In genomic region chr4:151675366-151676060, GRCh38 we compare ENCODE assay signal across 13 cellular contexts.
DNase-seq lines count a peak whose midpoint lies in the region; ATAC-seq and TF ChIP-seq lines count a peak whose summit lies in the region.
"Had no signal": no experiment of that assay in that cellular context is flagged by ENCODE, and none has a peak within 500 bp of the region (broad histone marks: within the 10 kb centered on the region; RNA-seq: fewer than 3 reads in every experiment).

No MANE protein-coding gene starts in this region.

- peaks cover 0 to 22% (median 0%) of the 10 kb centered on the region in 3 donors for H3K4me1 ChIP-seq in gastroesophageal sphincter
- no peaks in the 10 kb centered on the region for H3K4me1 ChIP-seq in CD8-positive, alpha-beta memory T cell (ENCODE audit: insufficient read depth, low read length)
- H3K4me1 ChIP-seq: lower lobe of right lung had no signal

- TF ChIP-seq POLR2A in gastroesophageal sphincter (IDR thresholded peaks at IDR 0.05) = no peak

- no peaks in the 10 kb centered on the region for H3K9me3 ChIP-seq in gastroesophageal sphincter
- H3K9me3 ChIP-seq in CD8-positive, alpha-beta memory T cell (ENCODE audit: low read length) = no peaks in the 10 kb centered on the region
- H3K9me3 ChIP-seq: lower lobe of right lung, sigmoid colon had no signal

- no peaks in the 10 kb centered on the region for H3K9me3 Mint-ChIP-seq in nephron
- no peaks in the 10 kb centered on the region for H3K9me3 Mint-ChIP-seq in CD8-positive, alpha-beta memory T cell
- no peaks in the 10 kb centered on the region for H3K9me3 Mint-ChIP-seq in activated naive CD8-positive, alpha-beta T cell treated with anti-CD3 and anti-CD28 coated beads, Interleukin-2, amount 50 U/mL, for 24 hours

- peaks cover 0 to 12% of the 10 kb centered on the region in 2 donors for H3K36me3 ChIP-seq in gastroesophageal sphincter
- H3K36me3 ChIP-seq in CD8-positive, alpha-beta memory T cell (ENCODE audit: insufficient read depth, low read length) = no peaks in the 10 kb centered on the region

- POLR2A ChIA-PET in CD8-positive, alpha-beta memory T cell (lab: Charles Lee) = no interaction called here

- peak overlapping the region in 1 of 3 experiments; percentile 22 for H3K4me3 Mint-ChIP-seq in nephron
- no peak overlapping the region for H3K4me3 Mint-ChIP-seq in CD8-positive, alpha-beta memory T cell
- H3K4me3 Mint-ChIP-seq in activated naive CD8-positive, alpha-beta T cell treated with anti-CD3 and anti-CD28 coated beads, Interleukin-2, amount 50 U/mL, for 24 hours = no peak overlapping the region
- H3K4me3 Mint-ChIP-seq: activated naive CD8-positive, alpha-beta T cell had no signal

- peak; percentile 35 for ATAC-seq in gastroesophageal sphincter
- no peak for ATAC-seq in activated naive CD8-positive, alpha-beta T cell treated with anti-CD3 and anti-CD28 coated beads, Interleukin-2, amount 50 U/mL, for 24 hours
- ATAC-seq: Panc1 had no signal

- CTCF ChIA-PET in CD8-positive, alpha-beta memory T cell (lab: Charles Lee) = no interaction called here

- H3K27me3 ChIP-seq in gastroesophageal sphincter = no peaks in the 10 kb centered on the region
- H3K27me3 ChIP-seq in CD8-positive, alpha-beta memory T cell (ENCODE audit: insufficient read depth, low read length, poor library complexity, severe bottlenecking) = no peaks in the 10 kb centered on the region
- H3K27me3 ChIP-seq: sigmoid colon had no signal

- peaks cover 6% of the 10 kb centered on the region for H3K36me3 Mint-ChIP-seq in nephron (ENCODE audit: low read depth)
- H3K36me3 Mint-ChIP-seq in CD8-positive, alpha-beta memory T cell = peaks cover 0 to 22% (median 11%) of the 10 kb centered on the region in 3 donors
- peaks cover 4% of the 10 kb centered on the region for H3K36me3 Mint-ChIP-seq in activated naive CD8-positive, alpha-beta T cell treated with anti-CD3 and anti-CD28 coated beads, Interleukin-2, amount 50 U/mL, for 24 hours (ENCODE audit: low read depth)

- TF ChIP-seq EP300 in gastroesophageal sphincter (IDR thresholded peaks at IDR 0.05) = no peak

- H3K27ac Mint-ChIP-seq in nephron = peak overlapping the region; percentile 54 to 74 (median 72)
- peak overlapping the region in 1 of 8 donors; percentile 33 for H3K27ac Mint-ChIP-seq in CD8-positive, alpha-beta memory T cell
- H3K27ac Mint-ChIP-seq in activated naive CD8-positive, alpha-beta T cell treated with anti-CD3 and anti-CD28 coated beads, Interleukin-2, amount 50 U/mL, for 24 hours = no peak overlapping the region
- H3K27ac Mint-ChIP-seq: activated naive CD8-positive, alpha-beta T cell had no signal

- peaks cover 60% of the 10 kb centered on the region for H3K4me1 Mint-ChIP-seq in nephron
- H3K4me1 Mint-ChIP-seq in CD8-positive, alpha-beta memory T cell = no peaks in the 10 kb centered on the region
- no peaks in the 10 kb centered on the region for H3K4me1 Mint-ChIP-seq in activated naive CD8-positive, alpha-beta T cell treated with anti-CD3 and anti-CD28 coated beads, Interleukin-2, amount 50 U/mL, for 24 hours

- peaks cover 4% of the 10 kb centered on the region for H3K27me3 Mint-ChIP-seq in nephron (ENCODE audit: low read depth)
- H3K27me3 Mint-ChIP-seq in CD8-positive, alpha-beta memory T cell = no peaks in the 10 kb centered on the region
- H3K27me3 Mint-ChIP-seq in activated naive CD8-positive, alpha-beta T cell treated with anti-CD3 and anti-CD28 coated beads, Interleukin-2, amount 50 U/mL, for 24 hours = no peaks in the 10 kb centered on the region
- H3K27me3 Mint-ChIP-seq: activated naive CD8-positive, alpha-beta T cell had no signal

- no peak for TF ChIP-seq CTCF in gastroesophageal sphincter (IDR thresholded peaks at IDR 0.05)
- TF ChIP-seq CTCF in nephron (IDR thresholded peaks at IDR 0.05; ENCODE audit: unreplicated experiment in 3 of 3) = no peak

- peak; percentile 25 for DNase-seq in ACHN
- DNase-seq in SK-N-DZ (ENCODE audit: low spot score) = peak; percentile 38
- no peak for DNase-seq in CD8-positive, alpha-beta memory T cell
- no peak for DNase-seq in NCI-H748 treated with DMSO at 0.1 percent for 48 hours (lab: John Stamatoyannopoulos, UW)
- no peak for DNase-seq in activated naive CD8-positive, alpha-beta T cell treated with anti-CD3 and anti-CD28 coated beads, Interleukin-2, amount 50 U/mL, for 24 hours
- no peak for DNase-seq in SKM-1 (lab: John Stamatoyannopoulos, UW; ENCODE audit: unreplicated experiment)
- DNase-seq: NCI-H2107 had no signal

- H3K4me3 ChIP-seq in gastroesophageal sphincter = peak overlapping the region in 1 of 2 donors; percentile 46
- H3K4me3 ChIP-seq in CD8-positive, alpha-beta memory T cell (ENCODE audit: low read length) = no peak overlapping the region

- in situ Hi-C loops in ACHN (cut with HindIII; ENCODE audit: low pct_ligation_motif_present, low pct_unique_long_range_greater_than_20kb, low sequenced_read_pairs) = no loop called here

- H3K27ac ChIP-seq in gastroesophageal sphincter = peak overlapping the region in 3 of 4 donors; percentile 32 to 70 (median 58)
- no peak overlapping the region for H3K27ac ChIP-seq in CD8-positive, alpha-beta memory T cell (ENCODE audit: low read depth, low read length)
- H3K27ac ChIP-seq: lower lobe of right lung had no signal

- 46 to 80% methylated on average over 1 to 7 of the region's 11 CpGs for WGBS in gastroesophageal sphincter (ENCODE audit: low coverage in 1 of 2), 2 donors

Comparison
In these comparisons a context has a peak if more than half of its experiments do, and no peak if none do; other contexts are left out.
1. DNase-seq: peak in ACHN (single experiment) and SK-N-DZ (single experiment); none in CD8-positive, alpha-beta memory T cell (0 of 5), NCI-H748 treated with DMSO at 0.1 percent for 48 hours (single experiment), activated naive CD8-positive, alpha-beta T cell treated with anti-CD3 and anti-CD28 coated beads, Interleukin-2, amount 50 U/mL, for 24 hours (single experiment) and SKM-1 (single experiment).